Comparison of ENCODE assay signal across 16 cellular contexts in genomic region chr6:76852776-76853175, GRCh38.
DNase-seq lines count a peak whose midpoint lies in the region; ATAC-seq and TF ChIP-seq lines count a peak whose summit lies in the region.
"Had no signal": no experiment of that assay in that cellular context is flagged by ENCODE, and none has a peak within 500 bp of the region (broad histone marks: within the 10 kb centered on the region; RNA-seq: fewer than 3 reads in every experiment).

No MANE protein-coding gene starts in this region.

- in situ Hi-C loops in GM13977 (cut with MboI; ENCODE audit: low pct_unique_long_range_greater_than_20kb, low sequenced_read_pairs, unreplicated experiment) = no loop called here

- TF ChIP-seq CTCF in cardiac fibroblast (IDR thresholded peaks at IDR 0.05; ENCODE audit: low read depth, low read length) (no peak), GM13977 (IDR thresholded peaks at IDR 0.05; ENCODE audit: extremely low read depth, insufficient read depth, missing control alignments) (no peak)

- DNase-seq in M059J (ENCODE audit: low read depth) (peak; percentile 33), cardiac fibroblast (ENCODE audit: low read depth in 2 of 2) (peak; percentile 42 to 51), myocyte (ENCODE audit: low read depth) (peak; percentile 38), SHP77 (lab: John Stamatoyannopoulos, UW) (no peak), GM13977 (ENCODE audit: low spot score) (no peak)
- DNase-seq in stimulated activated naive CD8-positive, alpha-beta T cell treated with anti-CD3 and anti-CD28 coated beads, Interleukin-15, Interleukin-2, amounts not matched to agents 100 U/mL and 50 U/mL, for 24 hours = no peak
- DNase-seq: activated CD8-positive, alpha-beta T cell treated with anti-CD3 and anti-CD28 coated beads for 36 hours; BE2C; DMS53; effector CD8-positive, alpha-beta T cell; islet precursor cell; NCI-H1048; testis had no signal

- ATAC-seq in GM18867 (IDR thresholded peaks at IDR 0.05; ENCODE audit: unreplicated experiment) = peak; percentile 73
- no peak for ATAC-seq in stimulated activated naive CD8-positive, alpha-beta T cell treated with anti-CD3 and anti-CD28 coated beads, Interleukin-15, Interleukin-2, amounts not matched to agents 100 U/mL and 50 U/mL, for 24 hours
- ATAC-seq in GM21737 (IDR thresholded peaks at IDR 0.05; ENCODE audit: unreplicated experiment) = no peak
- ATAC-seq: activated CD8-positive, alpha-beta T cell treated with anti-CD3 and anti-CD28 coated beads for 36 hours had no signal

- H3K4me3 ChIP-seq in cardiac fibroblast (replicated peaks in 1 of 2; ENCODE audit: low read depth in 2 of 2, low read length in 2 of 2) = no peak overlapping the region
- H3K4me3 ChIP-seq: SK-N-MC, testis had no signal

Comparison
In these comparisons a context has a peak if more than half of its experiments do, and no peak if none do; other contexts are left out.
1. DNase-seq: peak in M059J (single experiment), cardiac fibroblast (2 of 2) and myocyte (single experiment); none in SHP77 (0 of 2), stimulated activated naive CD8-positive, alpha-beta T cell treated with anti-CD3 and anti-CD28 coated beads, Interleukin-15, Interleukin-2, amounts not matched to agents 100 U/mL and 50 U/mL, for 24 hours (single experiment) and GM13977 (single experiment).